13 cellular contexts compared by ENCODE assay signal in genomic region chr18:48294894-48295585, GRCh38.
DNase-seq lines count a peak whose midpoint lies in the region; ATAC-seq and TF ChIP-seq lines count a peak whose summit lies in the region.
"Had no signal": no experiment of that assay in that cellular context is flagged by ENCODE, and none has a peak within 500 bp of the region (broad histone marks: within the 10 kb centered on the region; RNA-seq: fewer than 3 reads in every experiment).

No MANE protein-coding gene starts in this region.

- H3K36me3 Mint-ChIP-seq in MCF 10A (ENCODE audit: insufficient read depth, unreplicated experiment), result no peaks in the 10 kb centered on the region
- H3K36me3 Mint-ChIP-seq in nephron (ENCODE audit: low read depth), result no peaks in the 10 kb centered on the region
- H3K36me3 Mint-ChIP-seq: CD4-positive, CD25-positive, alpha-beta regulatory T cell had no signal

- WGBS in body of pancreas, 2 donors, result 88% methylated on average over 10 to 12 of the region's 12 CpGs

- H3K36me3 ChIP-seq in breast epithelium (no peaks in the 10 kb centered on the region), body of pancreas (replicated peaks in 1 of 2; ENCODE audit: insufficient read depth in 1 of 2, low read depth in 2 of 2) (no peaks in the 10 kb centered on the region), vagina (no peaks in the 10 kb centered on the region), lower lobe of right lung (no peaks in the 10 kb centered on the region)

- H3K4me3 Mint-ChIP-seq in MCF 10A (ENCODE audit: unreplicated experiment) (no peak overlapping the region), nephron (no peak overlapping the region)
- H3K4me3 Mint-ChIP-seq: CD4-positive, CD25-positive, alpha-beta regulatory T cell; HFFc6 had no signal

- ATAC-seq in body of pancreas (no peak), HG02759 (IDR thresholded peaks at IDR 0.05; ENCODE audit: unreplicated experiment) (no peak), lower lobe of right lung (no peak)

- no peaks in the 10 kb centered on the region for H3K9me3 ChIP-seq in breast epithelium
- no peaks in the 10 kb centered on the region for H3K9me3 ChIP-seq in body of pancreas
- no peaks in the 10 kb centered on the region for H3K9me3 ChIP-seq in vagina
- no peaks in the 10 kb centered on the region for H3K9me3 ChIP-seq in lower lobe of right lung

- POLR2A ChIA-PET in MCF 10A (lab: Yijun Ruan, JAX), result interaction anchor here (0.6 to 1.3 kb wide), 3 partner anchors 10 to 22 kb away, joined by 3 to 4 read pairs (median 3); no protein-coding TSS in a partner anchor

- H3K27me3 ChIP-seq in breast epithelium, result no peaks in the 10 kb centered on the region
- no peaks in the 10 kb centered on the region for H3K27me3 ChIP-seq in body of pancreas
- H3K27me3 ChIP-seq in vagina, result no peaks in the 10 kb centered on the region
- no peaks in the 10 kb centered on the region for H3K27me3 ChIP-seq in lower lobe of right lung (ENCODE audit: low read depth)

- DNase-seq in breast epithelium (ENCODE audit: low spot score in 2 of 2) (peak in 1 of 2 donors; percentile 13), MCF 10A (ENCODE audit: unreplicated experiment) (no peak), body of pancreas (no peak), vagina (ENCODE audit: extremely low spot score in 2 of 2) (peak; percentile 19 to 79), lower lobe of right lung (no peak), retina (no peak)
- DNase-seq: activated CD4-positive, alpha-beta T cell treated with anti-CD3 and anti-CD28 coated beads, Interleukin-2, amount 50 U/mL, for 1 hour; CD4-positive, CD25-positive, alpha-beta regulatory T cell; dermis blood vessel endothelial cell; erythroblast; HFFc6 had no signal

- TF ChIP-seq POLR2A in breast epithelium (IDR thresholded peaks at IDR 0.05) (no peak), body of pancreas (IDR thresholded peaks at IDR 0.05) (no peak), vagina (IDR thresholded peaks at IDR 0.05) (no peak)

- intact Hi-C loops in breast epithelium (cut with DNase I; ENCODE audit: low total_unique reads), result no loop called here
- intact Hi-C loops in MCF 10A (cut with micrococcal nuclease), result no loop called here
- intact Hi-C loops in body of pancreas (cut with DNase I), result no loop called here
- intact Hi-C loops in vagina (cut with DNase I), result no loop called here
- intact Hi-C loops in lower lobe of right lung (cut with DNase I), result no loop called here

- H3K4me1 Mint-ChIP-seq in MCF 10A (ENCODE audit: insufficient read depth, unreplicated experiment) (peaks cover 6% of the 10 kb centered on the region), nephron (peaks cover 34% of the 10 kb centered on the region)
- H3K4me1 Mint-ChIP-seq: CD4-positive, CD25-positive, alpha-beta regulatory T cell had no signal

- CTCF ChIA-PET in MCF 10A (lab: Yijun Ruan, JAX), result interaction anchor here (0.6 to 1.5 kb wide), 7 partner anchors 12 to 150 kb away, joined by 3 to 5 read pairs (median 3); no protein-coding TSS in a partner anchor

- TF ChIP-seq CTCF in breast epithelium (IDR thresholded peaks at IDR 0.05) (no peak), MCF 10A (IDR thresholded peaks at IDR 0.05; ENCODE audit: unreplicated experiment) (no peak), body of pancreas (IDR thresholded peaks at IDR 0.05) (no peak), nephron (IDR thresholded peaks at IDR 0.05; ENCODE audit: unreplicated experiment in 3 of 3) (no peak), vagina (IDR thresholded peaks at IDR 0.05) (no peak), lower lobe of right lung (IDR thresholded peaks at IDR 0.05) (no peak)

- H3K27me3 Mint-ChIP-seq in MCF 10A (ENCODE audit: insufficient read depth, unreplicated experiment), result no peaks in the 10 kb centered on the region
- peaks cover 3% of the 10 kb centered on the region for H3K27me3 Mint-ChIP-seq in nephron (ENCODE audit: low read depth)

- no peak overlapping the region for H3K4me3 ChIP-seq in breast epithelium
- H3K4me3 ChIP-seq in body of pancreas, result no peak overlapping the region
- H3K4me3 ChIP-seq in vagina, result no peak overlapping the region
- H3K4me3 ChIP-seq in lower lobe of right lung, result no peak overlapping the region

- peak overlapping the region; percentile 71 to 80 for H3K27ac ChIP-seq in breast epithelium
- peak overlapping the region in 3 of 4 donors; percentile 49 to 67 (median 54) for H3K27ac ChIP-seq in body of pancreas
- H3K27ac ChIP-seq in vagina, result no peak overlapping the region
- no peak overlapping the region for H3K27ac ChIP-seq in lower lobe of right lung

- H3K27ac Mint-ChIP-seq in MCF 10A (ENCODE audit: low read depth, unreplicated experiment), result no peak overlapping the region
- H3K27ac Mint-ChIP-seq in nephron, result peak overlapping the region; percentile 10 to 57 (median 34)
- H3K27ac Mint-ChIP-seq: CD4-positive, CD25-positive, alpha-beta regulatory T cell; HFFc6 had no signal

- H3K9me3 Mint-ChIP-seq in MCF 10A (ENCODE audit: unreplicated experiment), result no peaks in the 10 kb centered on the region
- no peaks in the 10 kb centered on the region for H3K9me3 Mint-ChIP-seq in nephron
- H3K9me3 Mint-ChIP-seq: HFFc6 had no signal

- BruUV-seq in MCF 10A (replicated peaks; lab: Mats Ljungman, UMichigan), result no TSS peak

- H3K4me1 ChIP-seq in breast epithelium (peaks cover 7 to 8% of the 10 kb centered on the region in 2 donors), body of pancreas (peaks cover 24% of the 10 kb centered on the region), vagina (peaks cover 2% of the 10 kb centered on the region), lower lobe of right lung (no peaks in the 10 kb centered on the region)

Comparison
In these comparisons a context has a peak if more than half of its experiments do, and no peak if none do; other contexts are left out.
1. DNase-seq: peak in vagina (2 of 2); none in MCF 10A (single experiment), body of pancreas (0 of 4), lower lobe of right lung (single experiment) and retina (single experiment).
2. H3K27ac ChIP-seq: peak in breast epithelium (2 of 2) and body of pancreas (3 of 4); none in vagina (single experiment) and lower lobe of right lung (single experiment).